8 cellular contexts compared by ENCODE assay signal in genomic region chr11:61332823-61333637, GRCh38. TPM values are rescaled to one million over a fixed set of nuclear protein-coding genes. Genes with fewer than 3 reads are reported as not detected.
A peak's percentile ranks its signal among the peaks of the same experiment; 100 is the strongest.
DNase-seq lines count a peak whose midpoint lies in the region; ATAC-seq and TF ChIP-seq lines count a peak whose summit lies in the region.

Gene DDB1 (minus strand): TSS chr11:61333105. CDS start chr11:61332968, 137 bp downstream.
Gene TKFC (plus strand): TSS chr11:61333228. CDS start chr11:61334729, 1,501 bp downstream.

- DNase-seq in GM10248 (ENCODE audit: extremely low spot score) (peak; percentile 99), NCI-H1105 treated with DMSO at 0.1 percent for 48 hours (lab: John Stamatoyannopoulos, UW) (peak; percentile 93), SKM-1 treated with dmso at 0.1 percent for 144 hours (lab: John Stamatoyannopoulos, UW; ENCODE audit: unreplicated experiment) (peak; percentile 90), glomerular visceral epithelial cell (ENCODE audit: extremely low spot score) (peak; percentile 90), omental fat pad (ENCODE audit: low spot score) (peak; percentile 86)

- peak within 1 kb of the TSS; percentile 99 for H3K27ac Mint-ChIP-seq in activated naive CD8-positive, alpha-beta T cell

- TF ChIP-seq CTCF in GM10248 (IDR thresholded peaks at IDR 0.05; ENCODE audit: control extremely low read depth, extremely low read depth, low read depth, missing control alignments), result no peak
- TF ChIP-seq CTCF in omental fat pad (IDR thresholded peaks at IDR 0.05), result no peak

- no peaks in the 10 kb centered on the region for H3K27me3 Mint-ChIP-seq in activated naive CD8-positive, alpha-beta T cell

- no peaks in the 10 kb centered on the region for H3K9me3 Mint-ChIP-seq in activated naive CD8-positive, alpha-beta T cell (ENCODE audit: low read depth)

- H3K4me3 Mint-ChIP-seq in activated naive CD8-positive, alpha-beta T cell, result peak within 1 kb of the TSS; percentile 98

- H3K27ac ChIP-seq in temporal lobe (ENCODE audit: low read depth, low read length), result peak within 1 kb of the TSS; percentile 93

- POLR2A ChIA-PET in GM10248 (lab: Yijun Ruan, JAX), result interaction anchor here (1.1 kb wide), 1 partner anchor 28 kb away, joined by 5 read pairs; the partner anchor contains the start of gene CYB561A3

- peaks cover 6% of the 10 kb centered on the region for H3K36me3 Mint-ChIP-seq in activated naive CD8-positive, alpha-beta T cell

- peak; percentile 93 for ATAC-seq in HG02642 (IDR thresholded peaks at IDR 0.05; ENCODE audit: poor library complexity, unreplicated experiment)
- peak; percentile 95 for ATAC-seq in omental fat pad (ENCODE audit: low FRiP score)

- CTCF ChIA-PET in GM10248 (lab: Yijun Ruan, JAX), result interaction anchor here (1.3 to 14.3 kb wide), 6 partner anchors 9 to 59 kb away, joined by 4 to 501 read pairs (median 41); partner anchors contain the start of genes CYB561A3, TMEM138 and TMEM216

- peaks cover 60% of the 10 kb centered on the region for H3K4me1 Mint-ChIP-seq in activated naive CD8-positive, alpha-beta T cell (ENCODE audit: low read depth)

RNA-seq across cellular contexts. Expression of gene DDB1, which starts in this region (rescaled TPM):
- total RNA-seq in omental fat pad (100 to 1,000 TPM; 127 to 182 (median 155) TPM), temporal lobe (152 TPM)

RNA-seq across cellular contexts. Expression of gene TKFC, which starts in this region (rescaled TPM):
- total RNA-seq in omental fat pad (10 to 100 TPM; 16.0 to 24.5 (median 20.0) TPM), temporal lobe (10.3 TPM)

Comparison
In these comparisons a context has a peak if more than half of its experiments do, and no peak if none do; other contexts are left out.
1. Peak in every context shown above with its lines: DNase-seq, ATAC-seq and H3K27ac ChIP-seq.